Comparison of ENCODE assay signal across 1 cellular context in the genomic region with DNA sequence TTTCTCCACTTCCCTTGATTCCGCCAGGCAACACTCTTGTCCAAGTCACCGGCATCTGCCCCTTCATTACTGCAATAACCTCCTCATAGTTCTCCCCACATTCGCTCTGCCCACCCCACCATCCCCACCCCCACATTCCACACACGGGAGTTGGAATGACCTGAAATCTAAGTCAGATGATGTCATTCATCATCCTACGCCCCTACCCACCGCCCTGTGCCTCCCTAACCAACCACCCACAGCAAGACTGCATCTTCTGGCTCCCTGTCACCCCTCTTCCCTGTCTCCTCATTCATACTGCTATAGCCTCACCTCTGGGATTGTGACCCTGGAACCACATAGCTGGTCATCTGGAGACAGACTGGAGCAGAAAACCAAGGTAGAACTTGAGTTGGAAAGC.
TF ChIP-seq lines count a peak whose summit lies in the region.

No MANE protein-coding gene starts in this region.

TF ChIP-seq in HEK293, 187 proteins besides CTCF, POLR2A, EP300 and RAD21 (continued from another document):
- peak; percentile 27; the same call in 1 of the 2 replicates for TF ChIP-seq PRDM10 (tag by site-specific recombination; IDR thresholded peaks at IDR 0.05)
TF ChIP-seq in HEK293: peak in this region for 4.
